In the genomic region with DNA sequence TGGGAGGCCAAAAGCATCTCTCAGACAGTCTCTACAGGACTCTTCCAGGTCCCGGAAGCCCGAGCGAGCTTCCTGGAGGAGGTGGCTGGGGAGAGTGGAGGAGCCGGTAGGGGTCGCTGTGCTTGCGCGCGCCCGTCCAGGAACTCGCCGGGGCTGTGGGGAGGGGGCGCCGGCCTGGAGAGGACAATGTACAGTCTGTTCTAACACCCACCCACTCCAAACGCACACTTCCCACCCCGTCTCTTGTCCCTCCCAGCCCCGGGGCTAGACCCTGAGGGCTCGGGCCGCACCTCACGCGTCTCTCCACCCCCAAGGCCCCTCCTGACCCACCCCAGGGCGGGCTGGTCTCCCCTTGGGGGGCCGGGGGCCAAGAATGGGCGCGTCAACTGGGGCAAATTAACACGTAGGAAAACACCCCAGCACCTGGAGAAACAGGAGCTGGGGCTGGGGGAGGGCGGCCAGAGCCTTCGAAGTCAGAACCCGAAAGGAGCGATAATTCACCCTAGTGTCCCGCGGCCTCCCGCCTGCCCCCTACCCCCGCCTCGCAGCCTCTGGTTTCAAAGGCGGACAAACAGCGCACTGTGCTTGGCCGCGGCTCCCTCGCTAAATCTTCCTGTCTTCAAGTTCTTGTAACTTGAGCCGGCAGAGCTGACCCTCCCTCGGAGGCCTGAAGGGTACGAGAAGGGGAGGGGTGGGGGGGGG, we compare ENCODE assay signal across 8 cellular contexts.
DNase-seq lines count a peak whose midpoint lies in the region; ATAC-seq, FAIRE-seq and TF ChIP-seq lines count a peak whose summit lies in the region.

No MANE protein-coding gene starts in this region.

- no peak for TF ChIP-seq POLR2A in HCT116 (IDR thresholded peaks at IDR 0.05; ENCODE audit: borderline replicate concordance, extremely low read depth, insufficient read depth, insufficient read length)
- no peak for TF ChIP-seq POLR2A in K562 (conservative IDR thresholded peaks at IDR 0.05)

- H3K4me2 ChIP-seq in HCT116 (ENCODE audit: low read length) (no peak overlapping the region), K562 (ENCODE audit: insufficient read depth, low read length) (peak overlapping the region; percentile 54)

- H3K9ac ChIP-seq in HCT116 (ENCODE audit: low read length) (no peak overlapping the region), K562 (ENCODE audit: insufficient read depth in 1 of 2, low read depth in 2 of 2, low read length in 2 of 2) (peak overlapping the region in 1 of 2 experiments; percentile 84; a peak in 2 of 4 replicates)

- peaks cover 40% of the 10 kb centered on the region for H3K27me3 ChIP-seq in AG04450 (ENCODE audit: control insufficient read depth, insufficient read depth, low read length)
- H3K27me3 ChIP-seq in HCT116 (ENCODE audit: insufficient read depth, low read length), result no peaks in the 10 kb centered on the region
- peaks cover 30 to 76% of the 10 kb centered on the region in 2 experiments for H3K27me3 ChIP-seq in K562 (ENCODE audit: control insufficient read depth in 2 of 2, insufficient read depth in 2 of 2, low read length in 2 of 2)
- peaks cover 18% of the 10 kb centered on the region for H3K27me3 ChIP-seq in lower lobe of right lung (ENCODE audit: low read depth)

- H3K9me1 ChIP-seq in K562 (ENCODE audit: control insufficient read depth, insufficient read depth, low read length), result no peaks in the 10 kb centered on the region

- ATAC-seq in HCT116 (no peak), K562 (peak; percentile 90), lower lobe of right lung (peak; percentile 45 to 50), HG03571 (IDR thresholded peaks at IDR 0.05; ENCODE audit: unreplicated experiment) (no peak)

- TF ChIP-seq CTCF in AG04450 (IDR thresholded peaks at IDR 0.05; ENCODE audit: low read depth, low read length) (peak; percentile 62), HCT116 (IDR thresholded peaks at IDR 0.05 in 2 of 3, conservative IDR thresholded peaks at IDR 0.05 in 1 of 3; ENCODE audit: borderline replicate concordance in 1 of 3, insufficient read depth in 1 of 3, low read depth in 2 of 3, low read length in 2 of 3) (no peak), K562 (IDR thresholded peaks at IDR 0.05 in 2 of 3, conservative IDR thresholded peaks at IDR 0.05 in 1 of 3; ENCODE audit: insufficient read depth in 2 of 3, low read depth in 1 of 3, low read length in 3 of 3) (peak; percentile 50 to 77 (median 74)), lower lobe of right lung (IDR thresholded peaks at IDR 0.05) (peak; percentile 42)

- POLR2A ChIA-PET in AG04450 (lab: Yijun Ruan, JAX), result interaction anchor here (0.6 kb wide), 1 partner anchor 13 kb away, joined by 3 read pairs; no protein-coding TSS in a partner anchor
- POLR2A ChIA-PET in HCT116 (lab: Charles Lee), result no interaction called here
- POLR2A ChIA-PET in K562 (lab: Yijun Ruan, JAX), result interaction anchor here (0.6 to 1.1 kb wide), 3 partner anchors 12 to 291 kb away, joined by 3 to 4 read pairs (median 3); no protein-coding TSS in a partner anchor

- BruUV-seq in HCT116 (replicated peaks; lab: Mats Ljungman, UMichigan) (no TSS peak), K562 (replicated peaks; lab: Mats Ljungman, UMichigan) (no TSS peak)

- WGBS in K562 (ENCODE audit: insufficient coverage, low coverage, missing lambda C conversion rate), result 2% methylated on average over 39 of the region's 42 CpGs

- no peak for TF ChIP-seq EP300 in K562 (IDR thresholded peaks at IDR 0.05; ENCODE audit: low read length)

- H3K4me3 ChIP-seq in AG04450 (ENCODE audit: low read depth, low read length) (peak overlapping the region; percentile 10; the same call in 1 of the 2 replicates), HCT116 (replicated peaks in 1 of 2; ENCODE audit: low read depth in 1 of 2, low read length in 2 of 2) (no peak overlapping the region), K562 (peak overlapping the region; percentile 26; the same call in 1 of the 2 replicates), lower lobe of right lung (peak overlapping the region; percentile 37)

- RAD21 ChIA-PET in HCT116 (lab: Charles Lee; ENCODE audit: low non-redundant PET in 1 of 2, low total read pairs in 2 of 2, uncharacterized antibody in 2 of 2, unreplicated experiment in 2 of 2), result no interaction called here

- H3K9me2 ChIP-seq in HCT116 (ENCODE audit: insufficient read depth), result no peaks in the 10 kb centered on the region

- intact Hi-C loops in HCT116 (cut with micrococcal nuclease), result no loop called here
- intact Hi-C loops in K562 (cut with micrococcal nuclease), result no loop called here
- intact Hi-C loops in lower lobe of right lung (cut with DNase I), result no loop called here

- H4K20me1 ChIP-seq in HCT116 (ENCODE audit: insufficient read depth), result no peaks in the 10 kb centered on the region
- H4K20me1 ChIP-seq in K562 (replicated peaks; ENCODE audit: control insufficient read depth, insufficient read depth, low read length), result peaks cover 7% of the 10 kb centered on the region

- CTCF ChIA-PET in AG04450 (lab: Charles Lee), result interaction anchor here (0.6 to 4.2 kb wide), 22 partner anchors 10 to 240 kb away, joined by 3 to 29 read pairs (median 4); no protein-coding TSS in a partner anchor
- CTCF ChIA-PET in HCT116 (lab: Charles Lee), result no interaction called here
- CTCF ChIA-PET in K562 (lab: Yijun Ruan, JAX; ENCODE audit: low intra/inter-chr PET ratio), result interaction anchor here (1.4 kb wide), 1 partner anchor 239 kb away, joined by 5 read pairs; no protein-coding TSS in a partner anchor

- H3K9me3 ChIP-seq in AG04450 (ENCODE audit: control insufficient read depth, insufficient read depth, low read length) (no peaks in the 10 kb centered on the region), HCT116 (ENCODE audit: control insufficient read depth in 1 of 2, insufficient read depth in 1 of 2, low read depth in 1 of 2, low read length in 2 of 2) (no peaks in the 10 kb centered on the region), K562 (replicated peaks; ENCODE audit: control insufficient read depth, insufficient read depth, low read depth, low read length) (no peaks in the 10 kb centered on the region), lower lobe of right lung (no peaks in the 10 kb centered on the region)

- no peaks in the 10 kb centered on the region for H3K4me1 ChIP-seq in HCT116 (ENCODE audit: control insufficient read depth in 1 of 2, insufficient read depth in 2 of 2, low read length in 2 of 2)
- peaks cover 7 to 11% of the 10 kb centered on the region in 2 experiments; a peak in 4 of 5 replicates for H3K4me1 ChIP-seq in K562 (replicated peaks in 1 of 2; ENCODE audit: control insufficient read depth in 2 of 2, insufficient read depth in 2 of 2, low read length in 2 of 2)
- peaks cover 13% of the 10 kb centered on the region for H3K4me1 ChIP-seq in lower lobe of right lung

- no peak for FAIRE-seq in K562 (lab: Jason Lieb, UNC)

- TF ChIP-seq RAD21 in HCT116 (IDR thresholded peaks at IDR 0.05; ENCODE audit: low read depth) (no peak), K562 (CRISPR knock-in tag; conservative IDR thresholded peaks at IDR 0.05 in 1 of 2, IDR thresholded peaks at IDR 0.05 in 1 of 2) (peak in 1 of 2 experiments; percentile 33; a peak in 2 of 4 replicates)

- no peak overlapping the region for H3K27ac ChIP-seq in AG04450 (ENCODE audit: low read depth, low read length)
- no peak overlapping the region for H3K27ac ChIP-seq in HCT116 (ENCODE audit: low read depth, low read length)
- H3K27ac ChIP-seq in K562 (ENCODE audit: extremely low read depth, low read depth, low read length), result no peak overlapping the region; the same call in 2 of the 3 replicates
- no peak overlapping the region for H3K27ac ChIP-seq in lower lobe of right lung

- no peak for DNase-seq in AG04450 (ENCODE audit: low read depth, low spot score)
- no peak for DNase-seq in HCT116 (ENCODE audit: low read depth, low spot score)
- peak; percentile 71 to 82 (median 77) for DNase-seq in K562 (ENCODE audit: extremely low read depth in 1 of 4, low spot score in 3 of 4)
- DNase-seq in lower lobe of right lung, result peak; percentile 58
- no peak for DNase-seq in dermis blood vessel endothelial cell
- DNase-seq in superior temporal gyrus (ENCODE audit: extremely low spot score), result no peak
- DNase-seq in NCI-H1105 treated with DMSO at 0.1 percent for 48 hours (lab: John Stamatoyannopoulos, UW), result no peak

- H3K79me2 ChIP-seq in HCT116 (ENCODE audit: insufficient read depth, low read length) (no peaks in the 10 kb centered on the region), K562 (ENCODE audit: control insufficient read depth, insufficient read depth, low read length) (no peaks in the 10 kb centered on the region)

- in situ Hi-C loops in K562 (cut with MboI), result no loop called here

- H2AFZ ChIP-seq in HCT116 (ENCODE audit: low read depth, low read length, poor library complexity, severe bottlenecking), result no peak overlapping the region
- peak overlapping the region; percentile 44 for H2AFZ ChIP-seq in K562 (ENCODE audit: low read depth, low read length)

- H3K36me3 ChIP-seq in HCT116 (ENCODE audit: control insufficient read depth in 1 of 2, insufficient read depth in 2 of 2, low read length in 2 of 2), result no peaks in the 10 kb centered on the region
- no peaks in the 10 kb centered on the region for H3K36me3 ChIP-seq in K562 (ENCODE audit: control insufficient read depth, insufficient read depth, low read length)
- no peaks in the 10 kb centered on the region for H3K36me3 ChIP-seq in lower lobe of right lung

TF ChIP-seq in HCT116, 20 proteins besides CTCF, POLR2A, EP300 and RAD21:
- peak; percentile 47 for TF ChIP-seq TCF7L2 (IDR thresholded peaks at IDR 0.05; ENCODE audit: borderline replicate concordance, extremely low read depth, insufficient read depth, insufficient read length)
- TF ChIP-seq ATF3 (IDR thresholded peaks at IDR 0.05), result no peak

TF ChIP-seq in K562, 482 proteins besides CTCF, POLR2A, EP300 and RAD21 (continues in another document):
- TF ChIP-seq NCOA1 (IDR thresholded peaks at IDR 0.05; ENCODE audit: low read depth) (no peak), ZNF384 (IDR thresholded peaks at IDR 0.05; ENCODE audit: low read depth, low read length) (no peak), NELFE (IDR thresholded peaks at IDR 0.05; ENCODE audit: insufficient read depth, insufficient read length) (no peak), MITF (IDR thresholded peaks at IDR 0.05) (no peak), ETV1 (tag; conservative IDR thresholded peaks at IDR 0.05; ENCODE audit: low read depth) (peak; percentile 33; the same call in 1 of the 2 replicates), ZNF766 (CRISPR knock-in tag; conservative IDR thresholded peaks at IDR 0.05) (no peak), ZNF143 (CRISPR knock-in tag; IDR thresholded peaks at IDR 0.05) (no peak), ZNF121 (CRISPR knock-in tag; conservative IDR thresholded peaks at IDR 0.05) (no peak)

Comparison
In these comparisons a context has a peak if more than half of its experiments do, and no peak if none do; other contexts are left out.
1. DNase-seq: peak in K562 (4 of 4) and lower lobe of right lung (single experiment); none in AG04450 (single experiment), HCT116 (single experiment), dermis blood vessel endothelial cell (single experiment), superior temporal gyrus (single experiment) and NCI-H1105 treated with DMSO at 0.1 percent for 48 hours (single experiment).
2. H3K4me3 ChIP-seq: peak in AG04450 (single experiment), K562 (single experiment) and lower lobe of right lung (single experiment); none in HCT116 (0 of 2).
3. CTCF ChIP-seq: peak in AG04450 (single experiment), K562 (3 of 3) and lower lobe of right lung (single experiment); none in HCT116 (0 of 3).
4. ATAC-seq: peak in K562 (single experiment) and lower lobe of right lung (2 of 2); none in HCT116 (single experiment) and HG03571 (single experiment).